Comparison of ENCODE assay signal across 9 cellular contexts in genomic region chr5:6766558-6767191, GRCh38. TPM values are rescaled to one million over a fixed set of nuclear protein-coding genes. Genes with fewer than 3 reads are reported as not detected.
DNase-seq lines count a peak whose midpoint lies in the region; ATAC-seq lines count a peak whose summit lies in the region.
"Had no signal": no experiment of that assay in that cellular context is flagged by ENCODE, and none has a peak within 500 bp of the region (broad histone marks: within the 10 kb centered on the region; RNA-seq: fewer than 3 reads in every experiment).

No MANE protein-coding gene starts in this region.

- ATAC-seq in left cardiac atrium (peak; percentile 89 to 95), GM19455 (IDR thresholded peaks at IDR 0.05; ENCODE audit: unreplicated experiment) (no peak)

- DNase-seq in DMS79 treated with DMSO at 0.1 percent for 48 hours (lab: John Stamatoyannopoulos, UW) (peak; percentile 93), HK-2 (ENCODE audit: unreplicated experiment) (peak; percentile 96), NOMO-1 (lab: John Stamatoyannopoulos, UW; ENCODE audit: unreplicated experiment in 2 of 2) (peak; percentile 99), left cardiac atrium (peak; percentile 86), smooth muscle cell of the brain vasculature (ENCODE audit: low read depth, low spot score) (peak; percentile 13), germinal center (ENCODE audit: low spot score) (no peak)
- DNase-seq in activated naive CD4-positive, alpha-beta T cell treated with anti-CD3 and anti-CD28 coated beads, Interleukin-2, amount 50 U/mL, for 16 hours, result peak; percentile 42
- DNase-seq: naive B cell had no signal

- intact Hi-C loops in left cardiac atrium (cut with DNase I), result loop anchor here in 1 of 2 donors (5.0 to 10.0 kb wide), 4 partner anchors 626 to 1088 kb away; partner anchors contain the start of gene CFAP90

RNA-seq across cellular contexts. Expression of gene TENT4A, which starts 53.4 kb away (rescaled TPM):
- 10 to 100 TPM; 12.1 to 14.8 TPM for total RNA-seq in left cardiac atrium
